In the genomic region with DNA sequence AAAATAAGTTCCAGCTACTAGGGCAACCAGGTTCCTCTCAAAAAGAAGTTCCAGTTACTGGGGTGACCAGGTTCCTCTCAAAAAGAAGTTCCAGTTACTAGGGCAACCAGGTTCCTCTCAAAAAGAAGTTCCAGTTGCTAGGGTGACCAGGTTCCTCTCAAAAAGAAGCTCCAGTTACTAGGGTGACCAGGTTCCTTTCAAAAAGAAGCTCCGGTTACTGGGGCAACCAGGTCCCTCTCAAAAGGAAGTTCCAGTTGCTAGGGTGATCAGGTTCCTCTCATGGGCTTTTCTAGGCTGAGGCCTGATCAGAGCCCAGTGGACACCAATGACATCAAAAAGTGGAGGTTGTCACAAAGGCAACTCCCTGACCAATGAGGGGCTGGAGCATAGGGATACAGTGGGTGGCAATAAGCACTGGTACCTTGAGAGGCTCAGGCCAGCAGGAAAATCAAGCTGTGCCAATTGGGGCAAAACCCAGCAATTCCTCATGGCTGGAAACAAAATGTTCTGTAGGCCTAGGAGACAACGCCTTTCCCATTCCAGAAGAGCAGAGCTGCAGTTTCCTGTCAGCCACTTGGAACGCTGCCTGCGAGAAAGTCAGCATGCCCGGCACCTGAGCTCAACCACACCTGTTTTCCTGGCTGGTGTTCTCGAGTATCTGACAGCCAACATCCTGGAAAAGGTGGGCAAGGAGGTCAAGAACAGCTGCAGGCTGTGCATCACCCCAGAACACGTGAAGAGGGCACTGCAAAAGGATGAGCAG, we compare ENCODE assay signal across 11 cellular contexts. TPM values are rescaled to one million over a fixed set of nuclear protein-coding genes. Genes with fewer than 3 reads are reported as not detected.
DNase-seq lines count a peak whose midpoint lies in the region; ATAC-seq and TF ChIP-seq lines count a peak whose summit lies in the region.
"Had no signal": no experiment of that assay in that cellular context is flagged by ENCODE, and none has a peak within 500 bp of the region (broad histone marks: within the 10 kb centered on the region; RNA-seq: fewer than 3 reads in every experiment).

No MANE protein-coding gene starts in this region.

- no peaks in the 10 kb centered on the region for H3K36me3 ChIP-seq in endodermal cell (ENCODE audit: control insufficient read depth, insufficient read depth, low read length)

- H3K36me3 Mint-ChIP-seq in endodermal cell (ENCODE audit: low read depth), result no peaks in the 10 kb centered on the region

- WGBS in endodermal cell (ENCODE audit: insufficient coverage in 1 of 2, insufficient read length in 1 of 2), 2 experiments, result 91 to 100% methylated on average over 1 to 7 of the region's 7 CpGs

- no peak overlapping the region for H3K4me3 Mint-ChIP-seq in endodermal cell
- H3K4me3 Mint-ChIP-seq: stimulated activated naive CD8-positive, alpha-beta T cell treated with anti-CD3 and anti-CD28 coated beads, Interleukin-15, Interleukin-2, amounts not matched to agents 100 ng/mL and 50 ng/mL, for 24 hours had no signal

- no peaks in the 10 kb centered on the region for H3K4me1 ChIP-seq in endodermal cell (ENCODE audit: control insufficient read depth, insufficient read depth, low read length)
- H3K4me1 ChIP-seq: parathyroid adenoma had no signal

- no peak overlapping the region for H3K27ac Mint-ChIP-seq in endodermal cell
- H3K27ac Mint-ChIP-seq: stimulated activated naive CD8-positive, alpha-beta T cell treated with anti-CD3 and anti-CD28 coated beads, Interleukin-15, Interleukin-2, amounts not matched to agents 100 ng/mL and 50 ng/mL, for 24 hours had no signal

- ATAC-seq in GM19023 (IDR thresholded peaks at IDR 0.05; ENCODE audit: unreplicated experiment), result peak; percentile 72

- no peaks in the 10 kb centered on the region for H3K27me3 ChIP-seq in endodermal cell (ENCODE audit: control insufficient read depth, insufficient read depth, low read length, poor library complexity, severe bottlenecking)

- TF ChIP-seq CTCF in endodermal cell (conservative IDR thresholded peaks at IDR 0.05), result no peak

- DNase-seq in CD1c-positive myeloid dendritic cell (ENCODE audit: extremely low spot score) (peak; percentile 19), NCI-H1048 (lab: John Stamatoyannopoulos, UW) (peak; percentile 3), endodermal cell (peak; percentile 75), anterior cingulate cortex (lab: John Stamatoyannopoulos, UW) (no peak), NCI-H226 (no peak)
- no peak for DNase-seq in stimulated activated CD4-positive, alpha-beta T cell treated with anti-CD3 and anti-CD28 coated beads, Interleukin-2, amount 100 ng/mL, for 24 hours
- DNase-seq in activated CD4-positive, CD25-positive, alpha-beta regulatory T cell treated with anti-CD3 and anti-CD28 coated beads, Interleukin-2, amount 50 U/mL, for 72 hours, result no peak
- DNase-seq: activated CD4-positive, alpha-beta T cell treated with anti-CD3 and anti-CD28 coated beads for 4 hours had no signal

- H3K4me1 Mint-ChIP-seq in endodermal cell, result no peaks in the 10 kb centered on the region

- H3K9me3 ChIP-seq in endodermal cell (ENCODE audit: control insufficient read depth, low read length), result no peaks in the 10 kb centered on the region

- no peak overlapping the region for H3K9ac ChIP-seq in endodermal cell (ENCODE audit: extremely low read depth, low read length, poor library complexity, severe bottlenecking)
- H3K9ac ChIP-seq: parathyroid adenoma had no signal

- H3K4me3 ChIP-seq in endodermal cell (ENCODE audit: low read length), result no peak overlapping the region

- H3K27ac ChIP-seq in endodermal cell (ENCODE audit: low read depth, low read length), result no peak overlapping the region
- H3K27ac ChIP-seq: parathyroid adenoma had no signal

- peaks cover 61% of the 10 kb centered on the region for H3K9me3 Mint-ChIP-seq in endodermal cell
- H3K9me3 Mint-ChIP-seq: stimulated activated naive CD8-positive, alpha-beta T cell treated with anti-CD3 and anti-CD28 coated beads, Interleukin-15, Interleukin-2, amounts not matched to agents 100 ng/mL and 50 ng/mL, for 24 hours had no signal

- peaks cover 3% of the 10 kb centered on the region for H3K27me3 Mint-ChIP-seq in endodermal cell (ENCODE audit: insufficient read depth)
- H3K27me3 Mint-ChIP-seq: stimulated activated naive CD8-positive, alpha-beta T cell treated with anti-CD3 and anti-CD28 coated beads, Interleukin-15, Interleukin-2, amounts not matched to agents 100 ng/mL and 50 ng/mL, for 24 hours had no signal

RNA-seq across cellular contexts. Expression of gene SYTL5, which starts 12.3 kb away (rescaled TPM):
- total RNA-seq in endodermal cell, result 1 to 10 TPM; 8.1 to 8.6 TPM
- polyA plus RNA-seq in endodermal cell (2013, experiment 1 of 2), result 2.5 TPM
- polyA plus RNA-seq in endodermal cell (2013, experiment 2 of 2), result 3.4 TPM

Comparison
In these comparisons a context has a peak if more than half of its experiments do, and no peak if none do; other contexts are left out.
1. DNase-seq: peak in CD1c-positive myeloid dendritic cell (single experiment), NCI-H1048 (single experiment) and endodermal cell (single experiment); none in stimulated activated CD4-positive, alpha-beta T cell treated with anti-CD3 and anti-CD28 coated beads, Interleukin-2, amount 100 ng/mL, for 24 hours (0 of 2), activated CD4-positive, CD25-positive, alpha-beta regulatory T cell treated with anti-CD3 and anti-CD28 coated beads, Interleukin-2, amount 50 U/mL, for 72 hours (single experiment), anterior cingulate cortex (0 of 58) and NCI-H226 (single experiment).